Comparison of ENCODE assay signal across 23 cellular contexts in genomic region chr7:38141187-38141586, GRCh38.
"Had no signal": no experiment of that assay in that cellular context is flagged by ENCODE, and none has a peak within 500 bp of the region (broad histone marks: within the 10 kb centered on the region; RNA-seq: fewer than 3 reads in every experiment).

No MANE protein-coding gene starts in this region.

- H3K4me2 ChIP-seq: SK-N-SH had no signal

- H3K9me3 ChIP-seq: SK-N-SH had no signal

- H3K4me1 Mint-ChIP-seq: T-cell had no signal

- H3K4me3 Mint-ChIP-seq: IgD-negative memory B cell, T-cell had no signal

- FAIRE-seq: HTR-8/SVneo had no signal

- DNase-seq: KBM-7, MV-4-11, NCI-H1048, NCI-H1105, NCI-H1417, NCI-H1436 treated with DMSO at 0.1 percent for 48 hours, NCI-H1694, NCI-H187 treated with DMSO at 0.1 percent for 48 hours, NCI-H2029 treated with DMSO at 0.1 percent for 48 hours, NCI-H2171 treated with DMSO at 0.1 percent for 48 hours, NCI-H345, NCI-H446 treated with DMSO at 0.1 percent for 48 hours, NCI-H524, NCI-H526 treated with DMSO at 0.1 percent for 48 hours, NCI-H748 treated with DMSO at 0.1 percent for 48 hours, SHP77, SK-N-SH, SW 1271, T-cell had no signal

- H3K9ac ChIP-seq: SK-N-SH had no signal

- H3K36me3 Mint-ChIP-seq: IgD-negative memory B cell, T-cell had no signal

- H3K27ac ChIP-seq: HL-60, RWPE1 had no signal

- H3K9me2 ChIP-seq: SK-N-SH had no signal

- H3K27ac Mint-ChIP-seq: IgD-negative memory B cell, T-cell had no signal

- ATAC-seq: T-cell had no signal

- H3K9me3 Mint-ChIP-seq: IgD-negative memory B cell, T-cell had no signal
